ENCODE assay signal across 14 cellular contexts in the genomic region with DNA sequence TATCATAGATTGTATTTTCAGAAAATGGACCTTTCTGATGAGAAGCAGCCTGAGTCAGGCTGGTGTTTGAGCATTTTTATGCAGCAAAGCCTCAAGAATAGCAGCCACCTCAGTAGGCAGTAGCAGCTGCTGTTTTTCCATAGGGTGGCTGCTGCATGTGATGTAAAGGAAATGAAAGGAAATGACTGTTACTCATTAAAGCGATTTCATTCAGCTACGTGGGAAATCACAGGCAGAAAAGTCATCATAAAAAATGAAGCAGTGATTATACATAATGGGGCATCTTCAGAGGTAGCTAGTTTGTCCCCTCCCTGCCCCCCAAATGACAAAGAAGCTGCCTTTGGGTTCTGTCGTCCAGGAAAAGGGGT.
"Had no signal": no experiment of that assay in that cellular context is flagged by ENCODE, and none has a peak within 500 bp of the region (broad histone marks: within the 10 kb centered on the region; RNA-seq: fewer than 3 reads in every experiment).

No MANE protein-coding gene starts in this region.

- ATAC-seq: stimulated activated naive CD8-positive, alpha-beta T cell treated with anti-CD3 and anti-CD28 coated beads, Interleukin-15, Interleukin-2, amounts not matched to agents 100 U/mL and 50 U/mL, for 24 hours had no signal

- DNase-seq: islet precursor cell; left ventricle myocardium inferior; ovary; right cardiac atrium; stimulated activated CD4-positive, alpha-beta T cell treated with anti-CD3 and anti-CD28 coated beads, Interleukin-12 subunit alpha, Interleukin-12 subunit beta, amount 100 ng/mL, for 4 hours; stimulated activated CD4-positive, alpha-beta T cell treated with anti-CD3 and anti-CD28 coated beads, Interleukin-15, amount 100 ng/mL, for 24 hours; stimulated activated CD4-positive, alpha-beta T cell treated with anti-CD3 and anti-CD28 coated beads, Interleukin-2, amount 100 ng/mL, for 24 hours; stimulated activated CD4-positive, alpha-beta T cell treated with anti-CD3 and anti-CD28 coated beads, Interleukin-4, amount 100 ng/mL, for 1 hour; stimulated activated naive B cell treated with anti-CD40 and anti-IgM and Interleukin-4, amounts not matched to agents 10 μg/mL and 1 μg/mL and 100 μg/mL, for 72 hours; stimulated activated naive CD8-positive, alpha-beta T cell treated with anti-CD3 and anti-CD28 coated beads, Interleukin-15, Interleukin-2, amounts not matched to agents 100 U/mL and 50 U/mL, for 24 hours; stomach; tibial artery; upper lobe of right lung had no signal

- FAIRE-seq: urothelium cell line had no signal
